8 cellular contexts compared by ENCODE assay signal in genomic region chr2:99559075-99559662, GRCh38.
A peak's percentile ranks its signal among the peaks of the same experiment; 100 is the strongest.
DNase-seq lines count a peak whose midpoint lies in the region; ATAC-seq and TF ChIP-seq lines count a peak whose summit lies in the region.

No MANE protein-coding gene starts in this region.

- no peak overlapping the region for H3K4me3 Mint-ChIP-seq in HFFc6
- no peak overlapping the region for H3K4me3 Mint-ChIP-seq in T-helper 2 cell treated with Interferon-gamma antibody and Interleukin-4, amounts not matched to agents 5 μg/mL and 100 μg/mL, for 36 hours

- no peaks in the 10 kb centered on the region for H3K36me3 ChIP-seq in adrenal gland (replicated peaks in 1 of 2)

- intact Hi-C loops in adrenal gland (cut with DNase I) = loop anchor here (2.0 to 10.0 kb wide), 5 partner anchors 266 to 836 kb away; no protein-coding TSS in a partner anchor
- intact Hi-C loops in left cardiac atrium (cut with DNase I) = loop anchor here in 1 of 2 donors (2.0 to 10.0 kb wide), 3 partner anchors 256 to 703 kb away; no protein-coding TSS in a partner anchor

- peaks cover 14% of the 10 kb centered on the region for H3K27me3 Mint-ChIP-seq in HFFc6 (ENCODE audit: insufficient read depth)
- H3K27me3 Mint-ChIP-seq in T-helper 2 cell treated with Interferon-gamma antibody and Interleukin-4, amounts not matched to agents 5 μg/mL and 100 μg/mL, for 36 hours (ENCODE audit: low read depth) = peaks cover 9% of the 10 kb centered on the region

- TF ChIP-seq POLR2A in adrenal gland (IDR thresholded peaks at IDR 0.05) = no peak

- H3K4me3 ChIP-seq in adrenal gland = no peak overlapping the region

- peaks cover 12% of the 10 kb centered on the region for H3K4me1 Mint-ChIP-seq in HFFc6 (ENCODE audit: low read depth)
- H3K4me1 Mint-ChIP-seq in T-helper 2 cell treated with Interferon-gamma antibody and Interleukin-4, amounts not matched to agents 5 μg/mL and 100 μg/mL, for 36 hours (ENCODE audit: low read depth) = no peaks in the 10 kb centered on the region

- 3 to 5% (median 4%) methylated on average over 17 of the region's 17 CpGs for WGBS in adrenal gland, 4 donors

- H3K9me3 Mint-ChIP-seq in HFFc6 = no peaks in the 10 kb centered on the region
- no peaks in the 10 kb centered on the region for H3K9me3 Mint-ChIP-seq in T-helper 2 cell treated with Interferon-gamma antibody and Interleukin-4, amounts not matched to agents 5 μg/mL and 100 μg/mL, for 36 hours

- no peaks in the 10 kb centered on the region for H3K9me3 ChIP-seq in adrenal gland (replicated peaks in 1 of 3)

- TF ChIP-seq CTCF in HFFc6 (IDR thresholded peaks at IDR 0.05) (peak; percentile 100), adrenal gland (IDR thresholded peaks at IDR 0.05) (peak; percentile 97 to 100 (median 98))

- DNase-seq in DMS79 treated with DMSO at 0.1 percent for 48 hours (lab: John Stamatoyannopoulos, UW) = peak; percentile 74
- DNase-seq in HFFc6 = peak; percentile 61
- peak; percentile 69 to 74 for DNase-seq in NCI-H187 (lab: John Stamatoyannopoulos, UW)
- peak; percentile 63 for DNase-seq in T-helper 2 cell treated with Interferon-gamma antibody and Interleukin-4, amounts not matched to agents 5 μg/mL and 100 μg/mL, for 36 hours (ENCODE audit: low spot score)
- DNase-seq in adrenal gland = peak; percentile 75 to 96 (median 88)
- peak; percentile 87 for DNase-seq in left cardiac atrium
- DNase-seq in retina = peak; percentile 82

- H3K27ac ChIP-seq in adrenal gland = no peak overlapping the region

- no peak overlapping the region for H3K27ac Mint-ChIP-seq in HFFc6
- no peak overlapping the region for H3K27ac Mint-ChIP-seq in T-helper 2 cell treated with Interferon-gamma antibody and Interleukin-4, amounts not matched to agents 5 μg/mL and 100 μg/mL, for 36 hours

- ATAC-seq in left cardiac atrium = peak; percentile 96 to 97
- ATAC-seq in GM19328 (IDR thresholded peaks at IDR 0.05; ENCODE audit: unreplicated experiment) = no peak

- H3K27me3 ChIP-seq in adrenal gland = no peaks in the 10 kb centered on the region

- no peaks in the 10 kb centered on the region for H3K36me3 Mint-ChIP-seq in HFFc6 (ENCODE audit: low read depth)
- no peaks in the 10 kb centered on the region for H3K36me3 Mint-ChIP-seq in T-helper 2 cell treated with Interferon-gamma antibody and Interleukin-4, amounts not matched to agents 5 μg/mL and 100 μg/mL, for 36 hours (ENCODE audit: low read depth)

- H3K4me1 ChIP-seq in adrenal gland (replicated peaks in 1 of 2) = no peaks in the 10 kb centered on the region
